Comparison of ENCODE assay signal across 16 cellular contexts in genomic region chr22:40209945-40210485, GRCh38. TPM values are rescaled to one million over a fixed set of nuclear protein-coding genes. Genes with fewer than 3 reads are reported as not detected.
A peak's percentile ranks its signal among the peaks of the same experiment; 100 is the strongest.
DNase-seq lines count a peak whose midpoint lies in the region; ATAC-seq, FAIRE-seq and TF ChIP-seq lines count a peak whose summit lies in the region.
"Had no signal": no experiment of that assay in that cellular context is flagged by ENCODE, and none has a peak within 500 bp of the region (broad histone marks: within the 10 kb centered on the region; RNA-seq: fewer than 3 reads in every experiment).

No MANE protein-coding gene starts in this region.

- TF ChIP-seq CTCF in activated B cell treated with CpG ODN at 0.5 μM for 24 hours (IDR thresholded peaks at IDR 0.05) (no peak), vagina (IDR thresholded peaks at IDR 0.05) (no peak)

- H3K9me3 Mint-ChIP-seq in activated B cell treated with CpG ODN at 0.5 μM for 24 hours, result no peaks in the 10 kb centered on the region

- no peak overlapping the region for H3K4me3 ChIP-seq in BLaER1
- H3K4me3 ChIP-seq in vagina, result no peak overlapping the region
- H3K4me3 ChIP-seq: mucosa of descending colon had no signal

- peaks cover 9% of the 10 kb centered on the region for H3K36me3 Mint-ChIP-seq in activated B cell treated with CpG ODN at 0.5 μM for 24 hours (ENCODE audit: low read depth)

- H3K27ac ChIP-seq in BLaER1, result peak overlapping the region; percentile 72
- no peak overlapping the region for H3K27ac ChIP-seq in vagina

- intact Hi-C loops in activated B cell treated with CpG ODN at 0.5 μM for 24 hours (cut with micrococcal nuclease), result loop anchor here (2.0 to 10.0 kb wide), 4 partner anchors 13 to 155 kb away; partner anchors contain the start of gene ADSL
- intact Hi-C loops in vagina (cut with DNase I), result no loop called here
- intact Hi-C loops in left colon (cut with DNase I, micrococcal nuclease), result no loop called here

- DNase-seq in GM19239 (ENCODE audit: insufficient read length, low spot score) (no peak), activated B cell treated with CpG ODN at 0.5 μM for 24 hours (no peak), left lobe of liver (ENCODE audit: low spot score) (peak; percentile 18), vagina (ENCODE audit: extremely low spot score in 2 of 2) (no peak), kidney glomerular epithelial cell (lab: John Stamatoyannopoulos, UW) (no peak), left colon (no peak)
- DNase-seq: BE2C; dermis blood vessel endothelial cell; mucosa of descending colon; NCI-H1092; NCI-H345; stimulated activated naive CD4-positive, alpha-beta T cell treated with Interleukin-2 at 50 U/mL for 16 hours had no signal

- peak; percentile 64 for FAIRE-seq in GM19239 (lab: Jason Lieb, UNC)
- FAIRE-seq: G401.6 had no signal

- peak overlapping the region; percentile 79 for H3K4me2 ChIP-seq in BLaER1

- H3K4me1 Mint-ChIP-seq in activated B cell treated with CpG ODN at 0.5 μM for 24 hours, result peaks cover 72% of the 10 kb centered on the region

- ATAC-seq in activated B cell treated with CpG ODN at 0.5 μM for 24 hours (ENCODE audit: low read depth) (no peak), left lobe of liver (no peak), GM19467 (IDR thresholded peaks at IDR 0.05; ENCODE audit: unreplicated experiment) (no peak), left colon (no peak)
- ATAC-seq: HCT116 had no signal

- peak overlapping the region; percentile 76 for H3K27ac Mint-ChIP-seq in activated B cell treated with CpG ODN at 0.5 μM for 24 hours

- peak overlapping the region; percentile 48; the same call in 1 of the 2 replicates for H3K9ac ChIP-seq in BLaER1

- H3K27me3 ChIP-seq in BLaER1, result no peaks in the 10 kb centered on the region
- H3K27me3 ChIP-seq in vagina, result no peaks in the 10 kb centered on the region
- H3K27me3 ChIP-seq: BE2C had no signal

- H3K4me1 ChIP-seq in BLaER1 (peaks cover 74% of the 10 kb centered on the region), vagina (peaks cover 56% of the 10 kb centered on the region)

- POLR2A ChIA-PET in activated B cell treated with CpG ODN at 0.5 μM for 24 hours (lab: Charles Lee), result interaction anchor here (0.6 to 1.6 kb wide), 3 partner anchors 13 to 66 kb away, joined by 3 to 4 read pairs (median 3); partner anchors contain the start of gene TNRC6B

- peaks cover 19% of the 10 kb centered on the region for H3K36me3 ChIP-seq in BLaER1
- no peaks in the 10 kb centered on the region for H3K36me3 ChIP-seq in vagina
- H3K36me3 ChIP-seq: BE2C had no signal

- H4K20me1 ChIP-seq in BLaER1, result peaks cover 67% of the 10 kb centered on the region

- H3K9me3 ChIP-seq in BLaER1, result no peaks in the 10 kb centered on the region
- no peaks in the 10 kb centered on the region for H3K9me3 ChIP-seq in vagina
- H3K9me3 ChIP-seq: BE2C, mucosa of descending colon had no signal

- CTCF ChIA-PET in activated B cell treated with CpG ODN at 0.5 μM for 24 hours (lab: Charles Lee), result no interaction called here

- TF ChIP-seq POLR2A in vagina (IDR thresholded peaks at IDR 0.05), result no peak

- H3K27me3 Mint-ChIP-seq in activated B cell treated with CpG ODN at 0.5 μM for 24 hours, result no peaks in the 10 kb centered on the region

- H3K4me3 Mint-ChIP-seq in activated B cell treated with CpG ODN at 0.5 μM for 24 hours, result peak overlapping the region; percentile 33

RNA-seq across cellular contexts. Expression of gene TNRC6B, which starts 32.3 kb away (rescaled TPM):
- 84.6 and 95.2 TPM in 2 replicates for total RNA-seq in activated B cell treated with CpG ODN at 0.5 μM for 24 hours
- 29.0 TPM for total RNA-seq in left lobe of liver
- total RNA-seq in vagina, result 32.7 TPM
- total RNA-seq in left colon, result 10 to 100 TPM; 50.9 to 51.0 TPM
